Comparison of ENCODE assay signal across 8 cellular contexts in genomic region chr4:780730-781492, GRCh38. TPM values are rescaled to one million over a fixed set of nuclear protein-coding genes. Genes with fewer than 3 reads are reported as not detected.
DNase-seq lines count a peak whose midpoint lies in the region; ATAC-seq and TF ChIP-seq lines count a peak whose summit lies in the region.

No MANE protein-coding gene starts in this region.

- H3K27ac ChIP-seq in HCT116 (ENCODE audit: low read depth, low read length) (peak overlapping the region; percentile 95), WERI-Rb-1 (peak overlapping the region; percentile 98), left ventricle myocardium inferior (replicated peaks) (peak overlapping the region; percentile 95), skin epidermis (peak overlapping the region; percentile 87 to 99 (median 95))

- intact Hi-C loops in HCT116 (cut with micrococcal nuclease): no loop called here
- intact Hi-C loops in left ventricle myocardium inferior (cut with micrococcal nuclease): no loop called here

- H3K4me3 ChIP-seq in AG09309 (ENCODE audit: control insufficient read depth, low read depth, low read length) (peak overlapping the region; percentile 81), HCT116 (replicated peaks in 1 of 2; ENCODE audit: low read depth in 1 of 2, low read length in 2 of 2) (peak overlapping the region; percentile 93 to 97), WERI-Rb-1 (ENCODE audit: low read depth, low read length) (peak overlapping the region; percentile 96), left ventricle myocardium inferior (peak overlapping the region; percentile 93), skin epidermis (peak overlapping the region; percentile 77 to 100 (median 93))

- POLR2A ChIA-PET in HCT116 (lab: Charles Lee): no interaction called here

- no peak for DNase-seq in AG09309 (ENCODE audit: low read depth)
- DNase-seq in HCT116 (ENCODE audit: low read depth, low spot score): no peak
- peak; percentile 43 for DNase-seq in WERI-Rb-1
- no peak for DNase-seq in left ventricle myocardium inferior
- no peak for DNase-seq in inferior parietal cortex (ENCODE audit: extremely low spot score)
- no peak for DNase-seq in NCI-H446 (lab: John Stamatoyannopoulos, UW)

- CTCF ChIA-PET in HCT116 (lab: Charles Lee): interaction anchor here (1.0 kb wide), 1 partner anchor 38 kb away, joined by 4 read pairs; no protein-coding TSS in a partner anchor

- no peak for TF ChIP-seq RAD21 in HCT116 (IDR thresholded peaks at IDR 0.05; ENCODE audit: low read depth)

- H3K36me3 ChIP-seq in HCT116 (ENCODE audit: control insufficient read depth in 1 of 2, insufficient read depth in 2 of 2, low read length in 2 of 2) (peaks cover 10 to 30% of the 10 kb centered on the region in 2 experiments; a peak in 3 of 4 replicates), WERI-Rb-1 (peaks cover 64% of the 10 kb centered on the region), left ventricle myocardium inferior (peaks cover 29% of the 10 kb centered on the region)

- H3K27me3 ChIP-seq in HCT116 (ENCODE audit: insufficient read depth, low read length) (no peaks in the 10 kb centered on the region), WERI-Rb-1 (ENCODE audit: insufficient read depth, low read depth, severe bottlenecking) (no peaks in the 10 kb centered on the region), left ventricle myocardium inferior (ENCODE audit: low read depth) (peaks cover 17% of the 10 kb centered on the region)

- H4K20me1 ChIP-seq in HCT116 (ENCODE audit: insufficient read depth): no peaks in the 10 kb centered on the region

- H3K4me2 ChIP-seq in HCT116 (ENCODE audit: low read length): peak overlapping the region; percentile 81

- H3K79me2 ChIP-seq in HCT116 (ENCODE audit: insufficient read depth, low read length): peaks cover 53% of the 10 kb centered on the region

- H3K4me1 ChIP-seq in HCT116 (ENCODE audit: control insufficient read depth in 1 of 2, insufficient read depth in 2 of 2, low read length in 2 of 2) (peaks cover 12 to 22% of the 10 kb centered on the region in 2 experiments), left ventricle myocardium inferior (peaks cover 80% of the 10 kb centered on the region)

- no peaks in the 10 kb centered on the region for H3K9me2 ChIP-seq in HCT116 (ENCODE audit: insufficient read depth)

- no peaks in the 10 kb centered on the region for H3K9me3 ChIP-seq in HCT116 (ENCODE audit: control insufficient read depth in 1 of 2, insufficient read depth in 1 of 2, low read depth in 1 of 2, low read length in 2 of 2)
- H3K9me3 ChIP-seq in WERI-Rb-1 (ENCODE audit: severe bottlenecking): no peaks in the 10 kb centered on the region
- H3K9me3 ChIP-seq in left ventricle myocardium inferior (replicated peaks): no peaks in the 10 kb centered on the region

- H3K9ac ChIP-seq in HCT116 (ENCODE audit: low read length): peak overlapping the region; percentile 100

- RAD21 ChIA-PET in HCT116 (lab: Charles Lee; ENCODE audit: low non-redundant PET in 1 of 2, low total read pairs in 2 of 2, uncharacterized antibody in 2 of 2, unreplicated experiment in 2 of 2): no interaction called here

- ATAC-seq in HCT116: peak; percentile 1
- no peak for ATAC-seq in GM21825 (IDR thresholded peaks at IDR 0.05; ENCODE audit: unreplicated experiment)

- no peak overlapping the region for H2AFZ ChIP-seq in HCT116 (ENCODE audit: low read depth, low read length, poor library complexity, severe bottlenecking)

- BruUV-seq in HCT116 (replicated peaks; lab: Mats Ljungman, UMichigan): no TSS peak

- no peak for TF ChIP-seq POLR2A in HCT116 (IDR thresholded peaks at IDR 0.05; ENCODE audit: borderline replicate concordance, extremely low read depth, insufficient read depth, insufficient read length)

- no peak for TF ChIP-seq CTCF in AG09309 (IDR thresholded peaks at IDR 0.05; ENCODE audit: control insufficient read depth, insufficient read depth, low read depth, low read length, missing control alignments)
- TF ChIP-seq CTCF in HCT116 (IDR thresholded peaks at IDR 0.05 in 2 of 3, conservative IDR thresholded peaks at IDR 0.05 in 1 of 3; ENCODE audit: borderline replicate concordance in 1 of 3, insufficient read depth in 1 of 3, low read depth in 2 of 3, low read length in 2 of 3): no peak
- no peak for TF ChIP-seq CTCF in WERI-Rb-1 (IDR thresholded peaks at IDR 0.05; ENCODE audit: low read depth, low read length)
- no peak for TF ChIP-seq CTCF in left ventricle myocardium inferior (IDR thresholded peaks at IDR 0.05; ENCODE audit: borderline replicate concordance)

TF ChIP-seq in HCT116, 20 proteins besides CTCF, POLR2A, EP300 and RAD21:
- TF ChIP-seq, protein P1, sequence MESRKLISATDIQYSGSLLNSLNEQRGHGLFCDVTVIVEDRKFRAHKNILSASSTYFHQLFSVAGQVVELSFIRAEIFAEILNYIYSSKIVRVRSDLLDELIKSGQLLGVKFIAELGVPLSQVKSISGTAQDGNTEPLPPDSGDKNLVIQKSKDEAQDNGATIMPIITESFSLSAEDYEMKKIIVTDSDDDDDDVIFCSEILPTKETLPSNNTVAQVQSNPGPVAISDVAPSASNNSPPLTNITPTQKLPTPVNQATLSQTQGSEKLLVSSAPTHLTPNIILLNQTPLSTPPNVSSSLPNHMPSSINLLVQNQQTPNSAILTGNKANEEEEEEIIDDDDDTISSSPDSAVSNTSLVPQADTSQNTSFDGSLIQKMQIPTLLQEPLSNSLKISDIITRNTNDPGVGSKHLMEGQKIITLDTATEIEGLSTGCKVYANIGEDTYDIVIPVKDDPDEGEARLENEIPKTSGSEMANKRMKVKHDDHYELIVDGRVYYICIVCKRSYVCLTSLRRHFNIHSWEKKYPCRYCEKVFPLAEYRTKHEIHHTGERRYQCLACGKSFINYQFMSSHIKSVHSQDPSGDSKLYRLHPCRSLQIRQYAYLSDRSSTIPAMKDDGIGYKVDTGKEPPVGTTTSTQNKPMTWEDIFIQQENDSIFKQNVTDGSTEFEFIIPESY (IDR thresholded peaks at IDR 0.05; ENCODE audit: extremely low read depth, insufficient replicate concordance, low read length): no peak
- TF ChIP-seq EGR1 (IDR thresholded peaks at IDR 0.05; ENCODE audit: low read depth): no peak
- TF ChIP-seq, protein P2, sequence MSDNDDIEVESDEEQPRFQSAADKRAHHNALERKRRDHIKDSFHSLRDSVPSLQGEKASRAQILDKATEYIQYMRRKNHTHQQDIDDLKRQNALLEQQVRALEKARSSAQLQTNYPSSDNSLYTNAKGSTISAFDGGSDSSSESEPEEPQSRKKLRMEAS (IDR thresholded peaks at IDR 0.05): no peak
- no peak for TF ChIP-seq EZH2 (IDR thresholded peaks at IDR 0.05)
- TF ChIP-seq SRF (IDR thresholded peaks at IDR 0.05; ENCODE audit: low read depth): no peak
- no peak for TF ChIP-seq CEBPB (IDR thresholded peaks at IDR 0.05; ENCODE audit: low read depth)
- TF ChIP-seq SP1 (IDR thresholded peaks at IDR 0.05; ENCODE audit: low read depth): no peak
- no peak for TF ChIP-seq ELF1 (IDR thresholded peaks at IDR 0.05; ENCODE audit: borderline replicate concordance, low read depth)

RNA-seq across cellular contexts. Expression of gene CPLX1, which starts 45.0 kb away (rescaled TPM):
- 14.5 TPM for total RNA-seq in HCT116 (2021; ENCODE audit: unreplicated experiment)
- 7.4 and 8.1 TPM in 2 replicates for polyA plus RNA-seq in HCT116 (2012)
- total RNA-seq in left ventricle myocardium inferior: 4.8 TPM
